12 cellular contexts compared by ENCODE assay signal in genomic region chr11:45213316-45213665, GRCh38.
"Had no signal": no experiment of that assay in that cellular context is flagged by ENCODE, and none has a peak within 500 bp of the region (broad histone marks: within the 10 kb centered on the region; RNA-seq: fewer than 3 reads in every experiment).

No MANE protein-coding gene starts in this region.

- H3K4me3 ChIP-seq: heart left ventricle, right atrium auricular region, suprapubic skin, thyroid gland had no signal

- H3K27ac ChIP-seq: heart left ventricle, right atrium auricular region, suprapubic skin, thyroid gland had no signal

- H3K9me3 ChIP-seq: heart left ventricle, right atrium auricular region, suprapubic skin, thyroid gland had no signal

- H3K4me3 Mint-ChIP-seq: naive thymus-derived CD4-positive, alpha-beta T cell; type B pancreatic cell had no signal

- H3K27ac Mint-ChIP-seq: type B pancreatic cell had no signal

- H3K9me3 Mint-ChIP-seq: type B pancreatic cell had no signal

- H3K27me3 ChIP-seq: heart left ventricle, right atrium auricular region, suprapubic skin, thyroid gland had no signal

- H3K27me3 Mint-ChIP-seq: naive thymus-derived CD4-positive, alpha-beta T cell; type B pancreatic cell had no signal

- ATAC-seq: heart left ventricle; naive thymus-derived CD4-positive, alpha-beta T cell had no signal

- DNase-seq: dermis blood vessel endothelial cell; hypothalamus; kidney glomerular epithelial cell; naive thymus-derived CD4-positive, alpha-beta T cell; small intestine; stimulated activated CD4-positive, alpha-beta T cell treated with anti-CD3 and anti-CD28 coated beads, Interleukin-12 subunit alpha, Interleukin-12 subunit beta, amount 100 ng/mL, for 4 hours; stimulated activated naive CD4-positive, alpha-beta T cell; thyroid gland had no signal
